8 cellular contexts compared by ENCODE assay signal in the genomic region with DNA sequence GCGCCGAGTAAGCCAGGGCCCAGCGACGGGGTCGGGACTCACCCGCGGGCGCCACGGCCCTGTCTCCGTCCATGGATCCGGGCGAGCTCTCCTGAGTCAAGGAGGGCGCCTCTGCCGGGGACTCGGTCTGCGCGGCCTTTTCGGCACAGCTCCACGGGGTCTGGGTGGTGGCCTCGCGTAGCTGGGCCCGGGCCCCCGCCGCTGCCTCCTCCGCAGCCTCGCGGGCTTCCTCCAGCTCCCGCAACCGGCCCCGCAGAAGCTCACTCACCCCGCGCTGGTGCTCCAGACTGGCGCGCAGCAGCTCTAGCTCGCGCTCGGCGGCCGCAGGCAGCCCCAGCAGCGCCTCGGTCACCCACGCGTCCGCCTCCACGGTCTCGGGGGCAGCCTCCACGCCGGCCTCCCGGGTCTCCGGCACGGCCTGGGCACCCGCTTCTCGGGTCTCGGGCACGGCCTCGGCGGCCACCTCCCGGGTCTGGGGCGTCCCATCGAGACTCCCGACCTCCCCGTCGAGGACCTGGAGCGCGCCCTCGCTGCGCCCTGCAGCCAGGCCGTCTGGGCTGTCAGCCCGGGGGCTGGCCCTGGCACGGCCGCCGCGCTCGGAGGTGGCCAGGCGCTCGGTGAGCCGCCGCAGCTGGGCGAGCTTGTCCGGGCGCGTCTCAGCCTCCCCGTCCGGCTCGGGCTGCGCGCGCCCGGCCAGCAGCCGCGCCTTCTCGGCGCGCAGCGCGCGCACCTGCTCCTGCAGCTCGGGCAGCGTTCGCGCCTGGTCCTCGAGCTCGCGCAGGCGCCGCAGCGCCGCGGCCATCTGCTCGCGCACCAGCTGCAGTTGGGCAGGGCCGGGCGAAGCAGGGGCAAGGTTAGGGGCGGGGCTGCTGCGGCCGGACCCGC. TPM values are rescaled to one million over a fixed set of nuclear protein-coding genes. Genes with fewer than 3 reads are reported as not detected.
DNase-seq lines count a peak whose midpoint lies in the region; ATAC-seq and TF ChIP-seq lines count a peak whose summit lies in the region.

No MANE protein-coding gene starts in this region.

- H3K36me3 Mint-ChIP-seq in endodermal cell (ENCODE audit: low read depth): no peaks in the 10 kb centered on the region
- H3K36me3 Mint-ChIP-seq in naive B cell: no peaks in the 10 kb centered on the region

- peaks cover 18% of the 10 kb centered on the region for H3K27me3 ChIP-seq in RWPE2 (ENCODE audit: insufficient read depth, poor library complexity, severe bottlenecking)
- peaks cover 50% of the 10 kb centered on the region for H3K27me3 ChIP-seq in endodermal cell (ENCODE audit: control insufficient read depth, insufficient read depth, low read length, poor library complexity, severe bottlenecking)

- H3K9me3 Mint-ChIP-seq in endodermal cell (no peaks in the 10 kb centered on the region), naive B cell (peaks cover 0 to 3% (median 0%) of the 10 kb centered on the region in 7 donors)

- H3K4me1 Mint-ChIP-seq in endodermal cell: peaks cover 1% of the 10 kb centered on the region
- H3K4me1 Mint-ChIP-seq in naive B cell: peaks cover 0 to 13% (median 3%) of the 10 kb centered on the region in 3 donors

- H3K4me3 Mint-ChIP-seq in endodermal cell: peak overlapping the region; percentile 39
- peak overlapping the region in 1 of 8 donors; percentile 56 for H3K4me3 Mint-ChIP-seq in naive B cell

- TF ChIP-seq CTCF in RWPE2 (IDR thresholded peaks at IDR 0.05; ENCODE audit: poor library complexity, severe bottlenecking) (no peak), endodermal cell (conservative IDR thresholded peaks at IDR 0.05) (peak; percentile 25)

- WGBS in endodermal cell (ENCODE audit: insufficient coverage in 1 of 2, insufficient read length in 1 of 2), 2 experiments: 3 to 5% methylated on average over 58 to 117 of the region's 117 CpGs

- peak; percentile 45 for DNase-seq in DMS79 treated with DMSO at 0.1 percent for 48 hours (lab: John Stamatoyannopoulos, UW)
- no peak for DNase-seq in RWPE2 (ENCODE audit: low spot score)
- peak; percentile 91 for DNase-seq in endodermal cell
- no peak for DNase-seq in naive B cell
- no peak for DNase-seq in dermis blood vessel endothelial cell

- peak; percentile 56 for ATAC-seq in HG03439 (IDR thresholded peaks at IDR 0.05; ENCODE audit: unreplicated experiment)
- peak; percentile 75 for ATAC-seq in RWPE2 (ENCODE audit: low read depth)
- ATAC-seq in naive B cell (ENCODE audit: low read depth in 2 of 2): peak; percentile 25 to 29
- no peak for ATAC-seq in HG02884 (IDR thresholded peaks at IDR 0.05; ENCODE audit: unreplicated experiment)
- ATAC-seq in GM19467 (IDR thresholded peaks at IDR 0.05; ENCODE audit: unreplicated experiment): no peak

- no peak overlapping the region for H3K27ac Mint-ChIP-seq in endodermal cell
- no peak overlapping the region for H3K27ac Mint-ChIP-seq in naive B cell

- H3K4me1 ChIP-seq in RWPE2 (ENCODE audit: insufficient read depth, poor library complexity, severe bottlenecking) (no peaks in the 10 kb centered on the region), endodermal cell (ENCODE audit: control insufficient read depth, insufficient read depth, low read length) (no peaks in the 10 kb centered on the region)

- H3K36me3 ChIP-seq in RWPE2 (ENCODE audit: low read depth) (no peaks in the 10 kb centered on the region), endodermal cell (ENCODE audit: control insufficient read depth, insufficient read depth, low read length) (no peaks in the 10 kb centered on the region)

- H3K9me3 ChIP-seq in RWPE2 (ENCODE audit: severe bottlenecking) (no peaks in the 10 kb centered on the region), endodermal cell (ENCODE audit: control insufficient read depth, low read length) (no peaks in the 10 kb centered on the region)

- H3K9ac ChIP-seq in endodermal cell (ENCODE audit: extremely low read depth, low read length, poor library complexity, severe bottlenecking): no peak overlapping the region

- H3K4me3 ChIP-seq in RWPE2 (ENCODE audit: severe bottlenecking) (peak overlapping the region; percentile 39), endodermal cell (ENCODE audit: low read length) (peak overlapping the region; percentile 62)

- H3K27me3 Mint-ChIP-seq in endodermal cell (ENCODE audit: insufficient read depth) (peaks cover 71% of the 10 kb centered on the region), naive B cell (peaks cover 23 to 50% (median 37%) of the 10 kb centered on the region in 3 donors)

- H3K27ac ChIP-seq in RWPE2 (ENCODE audit: poor library complexity, severe bottlenecking) (no peak overlapping the region), endodermal cell (ENCODE audit: low read depth, low read length) (no peak overlapping the region)

RNA-seq across cellular contexts. Expression of a gene that starts 8.4 kb away (rescaled TPM):
- total RNA-seq in endodermal cell: 1 to 10 TPM; 2.3 to 2.6 TPM
- 1.6 TPM for polyA plus RNA-seq in endodermal cell (2013, experiment 1 of 2)
- polyA plus RNA-seq in endodermal cell (2013, experiment 2 of 2): 1.4 TPM
- polyA plus RNA-seq in naive B cell (ENCODE audit: low read depth in 6 of 6): under 1 TPM in 2 of 6 donors, not detected in 4; 0.09 to 0.23 TPM
- 156 and 179 TPM in 2 replicates for total RNA-seq in dermis blood vessel endothelial cell

RNA-seq across cellular contexts. Expression of a gene that starts 13.4 kb away (rescaled TPM):
- total RNA-seq in endodermal cell (1,000 to 10,000 TPM; 1,512 to 1,809 TPM), dermis blood vessel endothelial cell (278 and 408 TPM in 2 replicates)
- polyA plus RNA-seq in endodermal cell (2013, experiment 1 of 2): 1,091 TPM
- polyA plus RNA-seq in endodermal cell (2013, experiment 2 of 2): 978 TPM
- polyA plus RNA-seq in naive B cell (ENCODE audit: low read depth in 6 of 6): 1,000 to 10,000 TPM; 1,256 to 2,811 (median 2,461) TPM

RNA-seq across cellular contexts. Expression of a gene that starts 13.5 kb away (rescaled TPM):
- total RNA-seq in endodermal cell (10 to 100 TPM; 75.7 to 86.2 TPM), dermis blood vessel endothelial cell (10.2 and 11.7 TPM in 2 replicates)
- 132 TPM for polyA plus RNA-seq in endodermal cell (2013, experiment 1 of 2)
- 134 TPM for polyA plus RNA-seq in endodermal cell (2013, experiment 2 of 2)
- 100 to 1,000 TPM; 117 to 143 (median 128) TPM for polyA plus RNA-seq in naive B cell (ENCODE audit: low read depth in 6 of 6)

RNA-seq across cellular contexts. Expression of a gene that starts 26.5 kb away (rescaled TPM):
- total RNA-seq in endodermal cell: 10 to 100 TPM; 63.4 to 72.7 TPM
- polyA plus RNA-seq in endodermal cell (2013, experiment 1 of 2): 51.6 TPM
- polyA plus RNA-seq in endodermal cell (2013, experiment 2 of 2): 52.4 TPM
- 10 to 100 TPM; 16.0 to 32.4 (median 24.3) TPM for polyA plus RNA-seq in naive B cell (ENCODE audit: low read depth in 6 of 6)
- 38.8 and 57.5 TPM in 2 replicates for total RNA-seq in dermis blood vessel endothelial cell

RNA-seq across cellular contexts. Expression of a gene that starts 29.3 kb away (rescaled TPM):
- total RNA-seq in endodermal cell (10 to 100 TPM; 10.9 to 13.2 TPM), dermis blood vessel endothelial cell (4.3 and 8.7 TPM in 2 replicates)
- 4.2 TPM for polyA plus RNA-seq in endodermal cell (2013, experiment 1 of 2)
- 2.9 TPM for polyA plus RNA-seq in endodermal cell (2013, experiment 2 of 2)
- polyA plus RNA-seq in naive B cell (ENCODE audit: low read depth in 6 of 6): not detected

Comparison
In these comparisons a context has a peak if more than half of its experiments do, and no peak if none do; other contexts are left out.
1. DNase-seq: peak in DMS79 treated with DMSO at 0.1 percent for 48 hours (single experiment) and endodermal cell (single experiment); none in RWPE2 (single experiment), naive B cell (single experiment) and dermis blood vessel endothelial cell (single experiment).
2. ATAC-seq: peak in HG03439 (single experiment), RWPE2 (single experiment) and naive B cell (2 of 2); none in HG02884 (single experiment) and GM19467 (single experiment).
3. RNA of a gene that starts 8.4 kb away (total RNA-seq): 156 to 179 TPM in dermis blood vessel endothelial cell; 2.3 to 2.6 TPM in endodermal cell; every median in the first group is over 10 times any median in the second.